In genomic region chr1:26015358-26015757, GRCh38 we compare ENCODE assay signal across 20 cellular contexts. TPM values are rescaled to one million over a fixed set of nuclear protein-coding genes. Genes with fewer than 3 reads are reported as not detected.
A peak's percentile ranks its signal among the peaks of the same experiment; 100 is the strongest.
DNase-seq lines count a peak whose midpoint lies in the region; ATAC-seq, FAIRE-seq and TF ChIP-seq lines count a peak whose summit lies in the region.
"Had no signal": no experiment of that assay in that cellular context is flagged by ENCODE, and none has a peak within 500 bp of the region (broad histone marks: within the 10 kb centered on the region; RNA-seq: fewer than 3 reads in every experiment).

No MANE protein-coding gene starts in this region.

- no peak overlapping the region for H2AFZ ChIP-seq in HepG2 (ENCODE audit: low read length)
- no peak overlapping the region for H2AFZ ChIP-seq in Karpas-422 (ENCODE audit: low read length)

- DNase-seq in AG09309 (ENCODE audit: low read depth) (peak; percentile 59), KBM-7 (peak; percentile 69), adipocyte (ENCODE audit: low read depth) (peak; percentile 92), HepG2 (ENCODE audit: low spot score) (peak; percentile 28), Karpas-422 (no peak), iPS-NIHi7 (ENCODE audit: extremely low spot score) (no peak), nucleus accumbens (lab: John Stamatoyannopoulos, UW) (no peak)
- DNase-seq: activated CD4-positive, alpha-beta T cell treated with anti-CD3 and anti-CD28 coated beads for 36 hours; NCI-H1417 treated with DMSO at 0.1 percent for 48 hours; NCI-H526 treated with DMSO at 0.1 percent for 48 hours; stimulated activated CD4-positive, alpha-beta T cell treated with anti-CD3 and anti-CD28 coated beads, Interleukin-12 subunit alpha, Interleukin-12 subunit beta, amount 100 ng/mL, for 4 hours had no signal

- in situ Hi-C loops in KBM-7 (cut with MboI; ENCODE audit: low pct_unique_long_range_greater_than_20kb, low sequenced_read_pairs) (no loop called here), HepG2 (cut with HindIII; ENCODE audit: extremely low pct_ligation_motif_present, low pct_unique_long_range_greater_than_20kb) (no loop called here)

- TF ChIP-seq POLR2A in HepG2 (IDR thresholded peaks at IDR 0.05; ENCODE audit: insufficient read depth in 1 of 2, low read depth in 2 of 2, low read length in 2 of 2): no peak

- no peaks in the 10 kb centered on the region for H3K9me3 ChIP-seq in adipocyte (ENCODE audit: control insufficient read depth, low read length)
- H3K9me3 ChIP-seq in HepG2 (ENCODE audit: low read length): no peaks in the 10 kb centered on the region
- H3K9me3 ChIP-seq in Karpas-422 (ENCODE audit: low read length): no peaks in the 10 kb centered on the region
- H3K9me3 ChIP-seq: SJSA1 had no signal

- H3K27me3 ChIP-seq in adipocyte (replicated peaks; ENCODE audit: control insufficient read depth, insufficient read depth, low read length): no peaks in the 10 kb centered on the region
- peaks cover 8 to 10% of the 10 kb centered on the region in 2 experiments; a peak in 4 of 5 replicates for H3K27me3 ChIP-seq in HepG2 (ENCODE audit: control insufficient read depth in 1 of 2, insufficient read depth in 2 of 2, low read length in 2 of 2)
- no peaks in the 10 kb centered on the region for H3K27me3 ChIP-seq in Karpas-422 (ENCODE audit: low read length)
- H3K27me3 ChIP-seq: cardiac muscle cell, SJSA1 had no signal

- no peak overlapping the region for H3K9ac ChIP-seq in adipocyte (ENCODE audit: low read length)
- H3K9ac ChIP-seq in HepG2 (ENCODE audit: insufficient read depth, low read depth, low read length): no peak overlapping the region
- H3K9ac ChIP-seq in Karpas-422 (ENCODE audit: low read length): no peak overlapping the region

- 0 out of 4 replicates have a peak, but pooled peaks of 1 of the 2 experiments have one; percentile 24 for TF ChIP-seq EP300 in HepG2 (IDR thresholded peaks at IDR 0.05; ENCODE audit: low read depth in 2 of 2, low read length in 2 of 2)
- TF ChIP-seq EP300 in HepG2 (CRISPR knock-in tag; IDR thresholded peaks at IDR 0.05; ENCODE audit: borderline replicate concordance): no peak

- BruUV-seq in HepG2 (replicated peaks; lab: Mats Ljungman, UMichigan): no TSS peak

- no peak for TF ChIP-seq RAD21 in HepG2 (CRISPR knock-in tag; IDR thresholded peaks at IDR 0.05)

- intact Hi-C loops in HepG2 (cut with micrococcal nuclease; ENCODE audit: unreplicated experiment): no loop called here

- WGBS in HepG2 (ENCODE audit: low lambda C conversion rate): 27% methylated on average over 2 of the region's 2 CpGs

- FAIRE-seq in HepG2 (lab: Jason Lieb, UNC): no peak
- FAIRE-seq: GM18507, islet of Langerhans had no signal

- POLR2A ChIA-PET in HepG2 (lab: Yijun Ruan, JAX): no interaction called here

- H3K9me2 ChIP-seq in Karpas-422 (replicated peaks; ENCODE audit: insufficient read depth, low read length): no peaks in the 10 kb centered on the region

- H3K4me1 ChIP-seq in adipocyte (ENCODE audit: control insufficient read depth, insufficient read depth, low read length) (peaks cover 25% of the 10 kb centered on the region), HepG2 (ENCODE audit: insufficient read depth, low read length) (peaks cover 64% of the 10 kb centered on the region), Karpas-422 (ENCODE audit: low read length) (no peaks in the 10 kb centered on the region)
- H3K4me1 ChIP-seq: SJSA1 had no signal

- no peak overlapping the region for H3K4me3 ChIP-seq in AG09309 (ENCODE audit: control insufficient read depth, low read depth, low read length)
- no peak overlapping the region for H3K4me3 ChIP-seq in adipocyte (ENCODE audit: low read length)
- H3K4me3 ChIP-seq in HepG2 (replicated peaks in 1 of 3; ENCODE audit: insufficient read depth in 1 of 3, low read depth in 2 of 3, low read length in 3 of 3): no peak overlapping the region
- H3K4me3 ChIP-seq in Karpas-422 (ENCODE audit: low read length): no peak overlapping the region
- H3K4me3 ChIP-seq: cardiac muscle cell, SJSA1 had no signal

- CTCF ChIA-PET in HepG2 (lab: Yijun Ruan, JAX; ENCODE audit: low intra/inter-chr PET ratio, low total read pairs): no interaction called here

- H3K4me2 ChIP-seq in HepG2 (ENCODE audit: low read depth, low read length) (no peak overlapping the region), Karpas-422 (ENCODE audit: low read depth, low read length, poor library complexity, severe bottlenecking) (no peak overlapping the region)

- ATAC-seq in HepG2: no peak
- ATAC-seq in GM19463 (IDR thresholded peaks at IDR 0.05; ENCODE audit: unreplicated experiment): no peak
- ATAC-seq: activated CD4-positive, alpha-beta T cell treated with anti-CD3 and anti-CD28 coated beads for 36 hours; activated T-helper 17 cell treated with anti-CD3 and anti-CD28 coated beads, Interleukin-2, amount 50 U/mL, for 72 hours; natural killer cell treated with Interleukin-12 subunit alpha and Interleukin-12 subunit beta and Interleukin-15 and Interleukin-18, amount 100 ng/mL, for 72 hours had no signal

- TF ChIP-seq CTCF in AG09309 (IDR thresholded peaks at IDR 0.05; ENCODE audit: control insufficient read depth, insufficient read depth, low read depth, low read length, missing control alignments) (no peak), HepG2 (CRISPR knock-in tag; IDR thresholded peaks at IDR 0.05) (no peak)

- H3K27ac ChIP-seq in HepG2 (ENCODE audit: extremely low read length, insufficient read depth, low read length): no peak overlapping the region
- no peak overlapping the region for H3K27ac ChIP-seq in Karpas-422 (ENCODE audit: low read length)
- H3K27ac ChIP-seq: cardiac muscle cell, SJSA1 had no signal

- no peaks in the 10 kb centered on the region for H3K36me3 ChIP-seq in adipocyte (ENCODE audit: control insufficient read depth, insufficient read depth, low read length, severe bottlenecking)
- H3K36me3 ChIP-seq in HepG2 (replicated peaks in 1 of 2; ENCODE audit: control insufficient read depth in 1 of 2, insufficient read depth in 2 of 2, low read length in 2 of 2): no peaks in the 10 kb centered on the region
- no peaks in the 10 kb centered on the region for H3K36me3 ChIP-seq in Karpas-422 (ENCODE audit: insufficient read depth, low read length)
- H3K36me3 ChIP-seq: cardiac muscle cell, SJSA1 had no signal

- H4K20me1 ChIP-seq in HepG2 (ENCODE audit: insufficient read depth, low read length) (no peaks in the 10 kb centered on the region), Karpas-422 (ENCODE audit: insufficient read depth, low read depth, low read length) (no peaks in the 10 kb centered on the region)

- H3K79me2 ChIP-seq in HepG2 (ENCODE audit: insufficient read depth, low read length): no peaks in the 10 kb centered on the region
- H3K79me2 ChIP-seq in Karpas-422 (ENCODE audit: low read length): no peaks in the 10 kb centered on the region

RNA-seq across cellular contexts. Expression of gene EXTL1, which starts 6.2 kb away (rescaled TPM):
- 0.28 and 0.35 TPM in 2 replicates for total RNA-seq in HepG2 (2016; rRNA removed; fragmentation: Illumina TruSeq; extraction: Trizol)
- total RNA-seq in HepG2 (2016; cell fraction: cytosol; rRNA removed; fragmentation: Illumina TruSeq; extraction: Trizol; ENCODE audit: low read depth): 0.09 and 0.20 TPM in 2 replicates
- 0.19 and 0.52 TPM in 2 replicates for total RNA-seq in HepG2 (2016; cell fraction: insoluble cytoplasmic fraction; rRNA removed; fragmentation: Illumina TruSeq; extraction: Trizol)
- total RNA-seq in HepG2 (2016; cell fraction: membrane; rRNA removed; fragmentation: Illumina TruSeq; extraction: Trizol): 0.19 and 0.48 TPM in 2 replicates
- 0.69 and 0.78 TPM in 2 replicates for total RNA-seq in HepG2 (2016; cell fraction: nucleus; rRNA removed; fragmentation: Illumina TruSeq; extraction: Trizol)
- polyA plus RNA-seq in HepG2 (2011; rRNA removed): 1.0 and 1.5 TPM in 2 replicates
- polyA plus RNA-seq in HepG2 (2011; cell fraction: cytosol; rRNA removed): 0.60 and 0.75 TPM in 2 replicates
- polyA plus RNA-seq in HepG2 (2011; cell fraction: nucleus; rRNA removed): 4.9 and 5.4 TPM in 2 replicates
- 0.87 and 1.2 TPM in 2 replicates for polyA plus RNA-seq in HepG2 (2012)
- 0.07 and 0.11 TPM in 2 replicates for polyA plus RNA-seq in HepG2 (2016; cell fraction: cytosol; fragmentation: Illumina TruSeq; extraction: Trizol; ENCODE audit: low read depth)
- polyA plus RNA-seq in HepG2 (2016; cell fraction: insoluble cytoplasmic fraction; fragmentation: Illumina TruSeq; extraction: Trizol; ENCODE audit: low read depth): 0.26 and 0.27 TPM in 2 replicates
- 0.18 and 0.20 TPM in 2 replicates for polyA plus RNA-seq in HepG2 (2016; cell fraction: membrane; fragmentation: Illumina TruSeq; extraction: Trizol; ENCODE audit: low read depth)
- 0.52 and 0.65 TPM in 2 replicates for polyA plus RNA-seq in HepG2 (2016; cell fraction: nucleus; fragmentation: Illumina TruSeq; extraction: Trizol; ENCODE audit: insufficient read depth, low read depth)
- polyA minus RNA-seq in HepG2 (2011; rRNA and poly(A)+ RNA removed; ENCODE audit: low replicate concordance): 0.12 and 2.8 TPM in 2 replicates
- 0.20 and 0.53 TPM in 2 replicates for polyA minus RNA-seq in HepG2 (2011; cell fraction: cytosol; rRNA and poly(A)+ RNA removed)
- 4.1 and 5.9 TPM in 2 replicates for polyA minus RNA-seq in HepG2 (2011; cell fraction: nucleus; rRNA and poly(A)+ RNA removed)
- not detected in 2 replicates for total RNA-seq in Karpas-422 (2014; rRNA removed; shearing (Covaris generic); ENCODE audit: low replicate concordance)
- total RNA-seq: activated CD4-positive, alpha-beta T cell treated with anti-CD3 and anti-CD28 coated beads for 36 hours; activated T-helper 17 cell treated with anti-CD3 and anti-CD28 coated beads, Interleukin-2, amount 50 U/mL, for 72 hours; natural killer cell treated with Interleukin-12 subunit alpha and Interleukin-12 subunit beta and Interleukin-15 and Interleukin-18, amount 100 ng/mL, for 72 hours had no signal

RNA-seq across cellular contexts. Expression of gene PAFAH2, which starts 17.5 kb away (rescaled TPM):
- total RNA-seq in HepG2 (2016; rRNA removed; fragmentation: Illumina TruSeq; extraction: Trizol): 6.9 and 9.2 TPM in 2 replicates
- total RNA-seq in HepG2 (2016; cell fraction: cytosol; rRNA removed; fragmentation: Illumina TruSeq; extraction: Trizol; ENCODE audit: low read depth): 0.51 and 1.6 TPM in 2 replicates
- total RNA-seq in HepG2 (2016; cell fraction: insoluble cytoplasmic fraction; rRNA removed; fragmentation: Illumina TruSeq; extraction: Trizol): 6.5 and 8.8 TPM in 2 replicates
- total RNA-seq in HepG2 (2016; cell fraction: membrane; rRNA removed; fragmentation: Illumina TruSeq; extraction: Trizol): 2.7 TPM in 2 replicates
- 5.0 and 6.9 TPM in 2 replicates for total RNA-seq in HepG2 (2016; cell fraction: nucleus; rRNA removed; fragmentation: Illumina TruSeq; extraction: Trizol)
- 9.3 and 9.4 TPM in 2 replicates for polyA plus RNA-seq in HepG2 (2011; rRNA removed)
- 9.1 TPM in 2 replicates for polyA plus RNA-seq in HepG2 (2011; cell fraction: cytosol; rRNA removed)
- polyA plus RNA-seq in HepG2 (2011; cell fraction: nucleus; rRNA removed): 5.1 and 5.6 TPM in 2 replicates
- polyA plus RNA-seq in HepG2 (2012): 4.1 and 5.1 TPM in 2 replicates
- 0.44 and 0.49 TPM in 2 replicates for polyA plus RNA-seq in HepG2 (2016; cell fraction: cytosol; fragmentation: Illumina TruSeq; extraction: Trizol; ENCODE audit: low read depth)
- polyA plus RNA-seq in HepG2 (2016; cell fraction: insoluble cytoplasmic fraction; fragmentation: Illumina TruSeq; extraction: Trizol; ENCODE audit: low read depth): 7.4 TPM in 2 replicates
- polyA plus RNA-seq in HepG2 (2016; cell fraction: membrane; fragmentation: Illumina TruSeq; extraction: Trizol; ENCODE audit: low read depth): 1.3 and 1.4 TPM in 2 replicates
- polyA plus RNA-seq in HepG2 (2016; cell fraction: nucleus; fragmentation: Illumina TruSeq; extraction: Trizol; ENCODE audit: insufficient read depth, low read depth): 9.9 and 13.1 TPM in 2 replicates
- polyA minus RNA-seq in HepG2 (2011; rRNA and poly(A)+ RNA removed; ENCODE audit: low replicate concordance): 8.3 and 14.5 TPM in 2 replicates
- 3.8 and 5.6 TPM in 2 replicates for polyA minus RNA-seq in HepG2 (2011; cell fraction: cytosol; rRNA and poly(A)+ RNA removed)
- 7.3 and 13.0 TPM in 2 replicates for polyA minus RNA-seq in HepG2 (2011; cell fraction: nucleus; rRNA and poly(A)+ RNA removed)
- 1.6 and 3.6 TPM in 2 replicates for total RNA-seq in Karpas-422 (2014; rRNA removed; shearing (Covaris generic); ENCODE audit: low replicate concordance)

RNA-seq across cellular contexts. Expression of gene SLC30A2, which starts 30.6 kb away (rescaled TPM):
- not detected in 2 replicates for total RNA-seq in HepG2 (2016; rRNA removed; fragmentation: Illumina TruSeq; extraction: Trizol)
- total RNA-seq in HepG2 (2016; cell fraction: cytosol; rRNA removed; fragmentation: Illumina TruSeq; extraction: Trizol; ENCODE audit: low read depth): not detected in 2 replicates
- total RNA-seq in HepG2 (2016; cell fraction: insoluble cytoplasmic fraction; rRNA removed; fragmentation: Illumina TruSeq; extraction: Trizol): 0.04 TPM in 1 of 2 replicates, not detected in the other
- total RNA-seq in HepG2 (2016; cell fraction: membrane; rRNA removed; fragmentation: Illumina TruSeq; extraction: Trizol): not detected in 2 replicates
- total RNA-seq in HepG2 (2016; cell fraction: nucleus; rRNA removed; fragmentation: Illumina TruSeq; extraction: Trizol): not detected in 2 replicates
- polyA plus RNA-seq in HepG2 (2011; rRNA removed): not detected in 2 replicates
- polyA plus RNA-seq in HepG2 (2011; cell fraction: cytosol; rRNA removed): not detected in 2 replicates
- not detected in 2 replicates for polyA plus RNA-seq in HepG2 (2011; cell fraction: nucleus; rRNA removed)
- polyA plus RNA-seq in HepG2 (2012): not detected in 2 replicates
- not detected in 2 replicates for polyA plus RNA-seq in HepG2 (2016; cell fraction: cytosol; fragmentation: Illumina TruSeq; extraction: Trizol; ENCODE audit: low read depth)
- not detected in 2 replicates for polyA plus RNA-seq in HepG2 (2016; cell fraction: insoluble cytoplasmic fraction; fragmentation: Illumina TruSeq; extraction: Trizol; ENCODE audit: low read depth)
- not detected in 2 replicates for polyA plus RNA-seq in HepG2 (2016; cell fraction: membrane; fragmentation: Illumina TruSeq; extraction: Trizol; ENCODE audit: low read depth)
- polyA plus RNA-seq in HepG2 (2016; cell fraction: nucleus; fragmentation: Illumina TruSeq; extraction: Trizol; ENCODE audit: insufficient read depth, low read depth): not detected in 2 replicates
- 0.05 and 0.32 TPM in 2 replicates for polyA minus RNA-seq in HepG2 (2011; rRNA and poly(A)+ RNA removed; ENCODE audit: low replicate concordance)
- not detected in 2 replicates for polyA minus RNA-seq in HepG2 (2011; cell fraction: cytosol; rRNA and poly(A)+ RNA removed)
- polyA minus RNA-seq in HepG2 (2011; cell fraction: nucleus; rRNA and poly(A)+ RNA removed): not detected in 2 replicates
- total RNA-seq in Karpas-422 (2014; rRNA removed; shearing (Covaris generic); ENCODE audit: low replicate concordance): not detected in 2 replicates
- total RNA-seq: activated CD4-positive, alpha-beta T cell treated with anti-CD3 and anti-CD28 coated beads for 36 hours; activated T-helper 17 cell treated with anti-CD3 and anti-CD28 coated beads, Interleukin-2, amount 50 U/mL, for 72 hours; Daoy; epithelial cell of proximal tubule; natural killer cell treated with Interleukin-12 subunit alpha and Interleukin-12 subunit beta and Interleukin-15 and Interleukin-18, amount 100 ng/mL, for 72 hours; SJSA1 had no signal

RNA-seq across cellular contexts. Expression of gene TRIM63, which starts 52.1 kb away (rescaled TPM):
- not detected in 2 replicates for total RNA-seq in HepG2 (2016; rRNA removed; fragmentation: Illumina TruSeq; extraction: Trizol)
- total RNA-seq in HepG2 (2016; cell fraction: cytosol; rRNA removed; fragmentation: Illumina TruSeq; extraction: Trizol; ENCODE audit: low read depth): not detected in 2 replicates
- total RNA-seq in HepG2 (2016; cell fraction: insoluble cytoplasmic fraction; rRNA removed; fragmentation: Illumina TruSeq; extraction: Trizol): not detected in 2 replicates
- not detected in 2 replicates for total RNA-seq in HepG2 (2016; cell fraction: membrane; rRNA removed; fragmentation: Illumina TruSeq; extraction: Trizol)
- not detected in 2 replicates for total RNA-seq in HepG2 (2016; cell fraction: nucleus; rRNA removed; fragmentation: Illumina TruSeq; extraction: Trizol)
- not detected in 2 replicates for polyA plus RNA-seq in HepG2 (2011; rRNA removed)
- polyA plus RNA-seq in HepG2 (2011; cell fraction: cytosol; rRNA removed): not detected in 2 replicates
- not detected in 2 replicates for polyA plus RNA-seq in HepG2 (2011; cell fraction: nucleus; rRNA removed)
- not detected in 2 replicates for polyA plus RNA-seq in HepG2 (2012)
- polyA plus RNA-seq in HepG2 (2016; cell fraction: cytosol; fragmentation: Illumina TruSeq; extraction: Trizol; ENCODE audit: low read depth): not detected in 2 replicates
- polyA plus RNA-seq in HepG2 (2016; cell fraction: insoluble cytoplasmic fraction; fragmentation: Illumina TruSeq; extraction: Trizol; ENCODE audit: low read depth): not detected in 2 replicates
- not detected in 2 replicates for polyA plus RNA-seq in HepG2 (2016; cell fraction: membrane; fragmentation: Illumina TruSeq; extraction: Trizol; ENCODE audit: low read depth)
- polyA plus RNA-seq in HepG2 (2016; cell fraction: nucleus; fragmentation: Illumina TruSeq; extraction: Trizol; ENCODE audit: insufficient read depth, low read depth): not detected in 2 replicates
- not detected in 2 replicates for polyA minus RNA-seq in HepG2 (2011; rRNA and poly(A)+ RNA removed; ENCODE audit: low replicate concordance)
- not detected in 2 replicates for polyA minus RNA-seq in HepG2 (2011; cell fraction: cytosol; rRNA and poly(A)+ RNA removed)
- polyA minus RNA-seq in HepG2 (2011; cell fraction: nucleus; rRNA and poly(A)+ RNA removed): not detected in 2 replicates
- not detected in 2 replicates for total RNA-seq in Karpas-422 (2014; rRNA removed; shearing (Covaris generic); ENCODE audit: low replicate concordance)
- total RNA-seq: activated CD4-positive, alpha-beta T cell treated with anti-CD3 and anti-CD28 coated beads for 36 hours; activated T-helper 17 cell treated with anti-CD3 and anti-CD28 coated beads, Interleukin-2, amount 50 U/mL, for 72 hours; Daoy; epithelial cell of proximal tubule; natural killer cell treated with Interleukin-12 subunit alpha and Interleukin-12 subunit beta and Interleukin-15 and Interleukin-18, amount 100 ng/mL, for 72 hours; SJSA1 had no signal

Comparison
In these comparisons a context has a peak if more than half of its experiments do, and no peak if none do; other contexts are left out.
1. DNase-seq: peak in AG09309 (single experiment), KBM-7 (single experiment), adipocyte (single experiment) and HepG2 (single experiment); none in Karpas-422 (single experiment), iPS-NIHi7 (single experiment) and nucleus accumbens (0 of 56).